Comparison of ENCODE assay signal across 16 cellular contexts in genomic region chr2:218536804-218537494, GRCh38. TPM values are rescaled to one million over a fixed set of nuclear protein-coding genes. Genes with fewer than 3 reads are reported as not detected.
DNase-seq lines count a peak whose midpoint lies in the region; ATAC-seq and TF ChIP-seq lines count a peak whose summit lies in the region.
"Had no signal": no experiment of that assay in that cellular context is flagged by ENCODE, and none has a peak within 500 bp of the region (broad histone marks: within the 10 kb centered on the region; RNA-seq: fewer than 3 reads in every experiment).

No MANE protein-coding gene starts in this region.

- no peaks in the 10 kb centered on the region for H3K27me3 Mint-ChIP-seq in type B pancreatic cell
- H3K27me3 Mint-ChIP-seq: CD4-positive, alpha-beta memory T cell had no signal

- H3K27ac ChIP-seq in HEK293 (ENCODE audit: extremely low read depth, low read depth, low read length) (no peak overlapping the region), PC-3 (ENCODE audit: low read length) (no peak overlapping the region)
- H3K27ac ChIP-seq: Peyer's patch had no signal

- CTCF ChIA-PET in HEK293 (lab: Yijun Ruan, JAX), result interaction anchor here (0.6 kb wide), 1 partner anchor 1473 kb away, joined by 3 read pairs; no protein-coding TSS in a partner anchor
- CTCF ChIA-PET in PC-3 (lab: Charles Lee), result no interaction called here

- intact Hi-C loops in PC-3 (cut with micrococcal nuclease), result no loop called here

- H3K79me2 ChIP-seq in PC-3 (ENCODE audit: low read length), result no peaks in the 10 kb centered on the region

- H3K4me3 ChIP-seq in HEK293 (ENCODE audit: low read depth, low read length) (no peak overlapping the region), PC-3 (ENCODE audit: low read length) (no peak overlapping the region)
- H3K4me3 ChIP-seq: Peyer's patch had no signal

- H3K9ac ChIP-seq in PC-3 (ENCODE audit: low read length), result no peak overlapping the region

- H3K4me1 Mint-ChIP-seq in type B pancreatic cell (ENCODE audit: unreplicated experiment), result no peaks in the 10 kb centered on the region
- H3K4me1 Mint-ChIP-seq: H9 had no signal

- H2AFZ ChIP-seq in PC-3 (ENCODE audit: low read length), result no peak overlapping the region

- H3K4me1 ChIP-seq in HEK293 (ENCODE audit: control insufficient read depth, insufficient read depth, low read length) (no peaks in the 10 kb centered on the region), PC-3 (ENCODE audit: insufficient read depth, low read length) (no peaks in the 10 kb centered on the region)
- H3K4me1 ChIP-seq: BE2C, Peyer's patch had no signal

- peaks cover 26% of the 10 kb centered on the region for H3K36me3 Mint-ChIP-seq in type B pancreatic cell

- H3K36me3 ChIP-seq in HEK293 (ENCODE audit: control insufficient read depth in 2 of 2, insufficient read depth in 1 of 2, low read length in 2 of 2) (peaks cover 63 to 87% of the 10 kb centered on the region in 2 experiments), PC-3 (ENCODE audit: low read depth, low read length) (peaks cover 23% of the 10 kb centered on the region; the same call in 1 of the 2 replicates)

- H3K4me3 Mint-ChIP-seq in type B pancreatic cell, result no peak overlapping the region
- H3K4me3 Mint-ChIP-seq: CD4-positive, alpha-beta memory T cell; H9 had no signal

- no peaks in the 10 kb centered on the region for H3K27me3 ChIP-seq in PC-3 (ENCODE audit: low read length)
- H3K27me3 ChIP-seq: BE2C, Peyer's patch had no signal

- POLR2A ChIA-PET in HEK293 (lab: Yijun Ruan, JAX), result no interaction called here
- POLR2A ChIA-PET in PC-3 (lab: Charles Lee; ENCODE audit: unreplicated experiment), result no interaction called here

- no peaks in the 10 kb centered on the region for H3K9me3 Mint-ChIP-seq in type B pancreatic cell
- H3K9me3 Mint-ChIP-seq: CD4-positive, alpha-beta memory T cell; H9 had no signal

- no peak overlapping the region for H3K27ac Mint-ChIP-seq in type B pancreatic cell

- no peaks in the 10 kb centered on the region for H3K9me3 ChIP-seq in HEK293 (ENCODE audit: control insufficient read depth, insufficient read depth, low read depth, low read length)
- no peaks in the 10 kb centered on the region for H3K9me3 ChIP-seq in PC-3 (ENCODE audit: low read length)
- H3K9me3 ChIP-seq: BE2C, Peyer's patch had no signal

- DNase-seq in PC-3, result peak; percentile 41
- peak; percentile 24 to 33 for DNase-seq in dermis microvascular lymphatic vessel endothelial cell (ENCODE audit: low read depth in 2 of 2)
- peak; percentile 48 for DNase-seq in renal cortical epithelial cell (ENCODE audit: low read depth)
- DNase-seq in OCI-M2 (lab: John Stamatoyannopoulos, UW; ENCODE audit: unreplicated experiment), result no peak
- DNase-seq in dedifferentiated amniotic fluid mesenchymal stem cell (ENCODE audit: extremely low spot score), result no peak
- DNase-seq in type B pancreatic cell (ENCODE audit: extremely low spot score, unreplicated experiment), result no peak
- DNase-seq: BE2C; CD4-positive, alpha-beta memory T cell; DND-41; H9; NCI-H1105; NCI-H1694 treated with DMSO at 0.1 percent for 48 hours; NCI-H748 treated with DMSO at 0.1 percent for 48 hours; Peyer's patch; SHP77 treated with DMSO at 0.1 percent for 48 hours had no signal

- no peaks in the 10 kb centered on the region for H3F3A ChIP-seq in PC-3 (ENCODE audit: low read length, unreplicated experiment)

- H3K9me2 ChIP-seq in PC-3 (replicated peaks; ENCODE audit: low read length), result no peaks in the 10 kb centered on the region

- no peak overlapping the region for H3K4me2 ChIP-seq in PC-3 (ENCODE audit: low read length)

- BruUV-seq in PC-3 (replicated peaks; lab: Mats Ljungman, UMichigan), result no TSS peak

- TF ChIP-seq CTCF in HEK293 (tag by site-specific recombination; IDR thresholded peaks at IDR 0.05) (no peak), PC-3 (conservative IDR thresholded peaks at IDR 0.05; ENCODE audit: low read depth, low read length) (no peak), type B pancreatic cell (conservative IDR thresholded peaks at IDR 0.05) (no peak)

- no peaks in the 10 kb centered on the region for H4K20me1 ChIP-seq in PC-3 (ENCODE audit: low read length)

- peak; percentile 55; the same call in 1 of the 2 replicates for ATAC-seq in PC-3

TF ChIP-seq in HEK293, 187 proteins besides CTCF, POLR2A, EP300 and RAD21:
- TF ChIP-seq ELK4 (IDR thresholded peaks at IDR 0.05; ENCODE audit: borderline replicate concordance, low read depth, low read length), result no peak
- TF ChIP-seq, protein P1, sequence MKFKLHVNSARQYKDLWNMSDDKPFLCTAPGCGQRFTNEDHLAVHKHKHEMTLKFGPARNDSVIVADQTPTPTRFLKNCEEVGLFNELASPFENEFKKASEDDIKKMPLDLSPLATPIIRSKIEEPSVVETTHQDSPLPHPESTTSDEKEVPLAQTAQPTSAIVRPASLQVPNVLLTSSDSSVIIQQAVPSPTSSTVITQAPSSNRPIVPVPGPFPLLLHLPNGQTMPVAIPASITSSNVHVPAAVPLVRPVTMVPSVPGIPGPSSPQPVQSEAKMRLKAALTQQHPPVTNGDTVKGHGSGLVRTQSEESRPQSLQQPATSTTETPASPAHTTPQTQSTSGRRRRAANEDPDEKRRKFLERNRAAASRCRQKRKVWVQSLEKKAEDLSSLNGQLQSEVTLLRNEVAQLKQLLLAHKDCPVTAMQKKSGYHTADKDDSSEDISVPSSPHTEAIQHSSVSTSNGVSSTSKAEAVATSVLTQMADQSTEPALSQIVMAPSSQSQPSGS (tag by site-specific recombination; IDR thresholded peaks at IDR 0.05; ENCODE audit: low read depth), result peak; percentile 32; the same call in 1 of the 2 replicates

RNA-seq across cellular contexts. Expression of gene USP37, which starts 31.2 kb away (rescaled TPM):
- 10.7 and 11.6 TPM in 2 replicates for total RNA-seq in PC-3 (2014; rRNA removed)
- total RNA-seq in dermis microvascular lymphatic vessel endothelial cell, result 7.3 and 8.3 TPM in 2 replicates
- 9.2 and 12.2 TPM in 2 replicates for total RNA-seq in renal cortical epithelial cell
- total RNA-seq in type B pancreatic cell (ENCODE audit: low replicate concordance), result 16.5 and 22.9 TPM in 2 replicates

RNA-seq across cellular contexts. Expression of gene CNOT9, which starts 31.7 kb away (rescaled TPM):
- 78.0 and 86.8 TPM in 2 replicates for total RNA-seq in PC-3 (2014; rRNA removed)
- total RNA-seq in dermis microvascular lymphatic vessel endothelial cell, result 46.3 and 53.9 TPM in 2 replicates
- 29.4 and 43.9 TPM in 2 replicates for total RNA-seq in renal cortical epithelial cell
- 42.9 and 59.4 TPM in 2 replicates for total RNA-seq in type B pancreatic cell (ENCODE audit: low replicate concordance)

Comparison
In these comparisons a context has a peak if more than half of its experiments do, and no peak if none do; other contexts are left out.
1. DNase-seq: peak in PC-3 (single experiment), dermis microvascular lymphatic vessel endothelial cell (2 of 2) and renal cortical epithelial cell (single experiment); none in OCI-M2 (single experiment), dedifferentiated amniotic fluid mesenchymal stem cell (single experiment) and type B pancreatic cell (single experiment).